ENCODE assay signal across 9 cellular contexts in the genomic region with DNA sequence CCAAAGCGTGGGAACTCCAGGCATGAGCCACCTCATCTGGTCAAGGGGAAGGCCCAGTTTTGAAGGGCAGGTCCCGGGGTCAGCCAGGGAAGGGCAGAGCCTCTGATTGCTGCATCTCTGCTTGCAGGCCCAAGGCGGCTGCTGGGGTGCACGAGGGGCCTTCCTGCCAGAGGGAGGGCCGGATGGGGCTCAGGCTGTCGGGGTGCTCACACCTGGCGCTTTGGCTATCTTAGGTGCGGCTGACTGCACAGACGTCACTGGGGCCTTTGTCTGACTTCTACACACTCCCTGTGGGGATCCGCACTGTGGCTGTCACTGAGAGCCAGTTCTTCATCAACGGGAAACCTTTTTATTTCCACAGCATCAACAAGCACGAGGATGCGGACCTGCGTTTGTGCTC.
"Had no signal": no experiment of that assay in that cellular context is flagged by ENCODE, and none has a peak within 500 bp of the region (broad histone marks: within the 10 kb centered on the region; RNA-seq: fewer than 3 reads in every experiment).

No MANE protein-coding gene starts in this region.

- H3K36me3 ChIP-seq: HAP-1 had no signal

- H3K27ac ChIP-seq: GM23248 had no signal

- ATAC-seq: GM23338, HCT116 had no signal

- H3K4me1 Mint-ChIP-seq: GM23338, H9 had no signal

- H3K9me3 ChIP-seq: HAP-1 had no signal

- H3K4me3 ChIP-seq: GM23248, GM23338, HAP-1 had no signal

- DNase-seq: GM23248, GOT3, H7, H9, HCEC 1CT, HFFc6 had no signal

- H3K27ac Mint-ChIP-seq: GM23338, H9, HFFc6 had no signal

- H3K4me3 Mint-ChIP-seq: GM23338, H9, HFFc6 had no signal

- H3K4me1 ChIP-seq: HAP-1 had no signal
